8 cellular contexts compared by ENCODE assay signal in the genomic region with DNA sequence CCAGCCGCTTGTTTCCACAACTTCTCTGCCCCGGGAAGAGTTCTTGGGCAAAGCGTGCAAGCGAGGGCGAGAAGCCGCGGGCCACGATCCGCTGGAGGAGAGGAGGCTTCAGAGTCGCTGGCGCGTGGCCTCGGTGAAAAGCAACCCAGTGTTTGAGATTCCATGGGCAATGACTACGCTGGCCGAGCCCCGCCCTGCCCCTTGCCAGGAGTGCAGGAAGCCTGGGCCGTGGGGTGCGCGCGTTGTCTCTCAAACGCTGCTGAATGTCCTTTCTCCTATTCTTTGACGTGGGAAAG. TPM values are rescaled to one million over a fixed set of nuclear protein-coding genes. Genes with fewer than 3 reads are reported as not detected.
A peak's percentile ranks its signal among the peaks of the same experiment; 100 is the strongest.
DNase-seq lines count a peak whose midpoint lies in the region; ATAC-seq, FAIRE-seq and TF ChIP-seq lines count a peak whose summit lies in the region.

No MANE protein-coding gene starts in this region.

- no peak for FAIRE-seq in bronchial epithelial cell (lab: Jason Lieb, UNC)

- ATAC-seq in HG02870 (IDR thresholded peaks at IDR 0.05; ENCODE audit: unreplicated experiment) (no peak), HG03457 (IDR thresholded peaks at IDR 0.05; ENCODE audit: unreplicated experiment) (no peak)

- TF ChIP-seq POLR2A in lower leg skin (IDR thresholded peaks at IDR 0.05): no peak
- no peak for TF ChIP-seq POLR2A in uterus (IDR thresholded peaks at IDR 0.05)

- 5 to 6% methylated on average over 22 of the region's 22 CpGs for WGBS in lower leg skin, 2 donors

- H3K4me3 ChIP-seq in HFF-Myc (replicated peaks; ENCODE audit: low read depth, low read length): peak overlapping the region; percentile 49
- H3K4me3 ChIP-seq in bronchial epithelial cell (ENCODE audit: low read depth, low read length): peak overlapping the region; percentile 50
- H3K4me3 ChIP-seq in lower leg skin (ENCODE audit: low read depth, poor library complexity, severe bottlenecking): peak overlapping the region; percentile 58
- peak overlapping the region; percentile 36 to 41 for H3K4me3 ChIP-seq in uterus

- peak; percentile 43 for DNase-seq in AG08395 (ENCODE audit: low spot score)
- DNase-seq in HFF-Myc (ENCODE audit: extremely low read depth, low read depth): no peak
- peak; percentile 11 for DNase-seq in bronchial epithelial cell (ENCODE audit: low read depth)
- DNase-seq in lower leg skin (ENCODE audit: low spot score in 2 of 2): peak in 1 of 2 donors; percentile 88
- DNase-seq in uterus: no peak
- no peak for DNase-seq in epidermal melanocyte (ENCODE audit: insufficient read length, low spot score)

- no peaks in the 10 kb centered on the region for H3K36me3 ChIP-seq in bronchial epithelial cell (ENCODE audit: control insufficient read depth, insufficient read depth, low read length)
- H3K36me3 ChIP-seq in uterus: no peaks in the 10 kb centered on the region

- H3K9me3 ChIP-seq in uterus: no peaks in the 10 kb centered on the region

- TF ChIP-seq CTCF in HFF-Myc (IDR thresholded peaks at IDR 0.05; ENCODE audit: low read depth, low read length, missing control alignments) (no peak), bronchial epithelial cell (IDR thresholded peaks at IDR 0.05; ENCODE audit: insufficient read depth, low read length, severe bottlenecking) (no peak), lower leg skin (IDR thresholded peaks at IDR 0.05) (no peak), uterus (IDR thresholded peaks at IDR 0.05) (no peak)

- H3K4me1 ChIP-seq in uterus: no peaks in the 10 kb centered on the region

- H3K27me3 ChIP-seq in bronchial epithelial cell (ENCODE audit: control insufficient read depth, insufficient read depth, low read length): no peaks in the 10 kb centered on the region
- no peaks in the 10 kb centered on the region for H3K27me3 ChIP-seq in uterus

- intact Hi-C loops in lower leg skin (cut with DNase I; ENCODE audit: low total_unique reads): no loop called here
- intact Hi-C loops in uterus (cut with DNase I; ENCODE audit: low total_unique reads): no loop called here

- peak overlapping the region; percentile 44 to 60 for H3K27ac ChIP-seq in uterus

RNA-seq across cellular contexts. Expression of gene TRIM11, which starts 27.5 kb away (rescaled TPM):
- total RNA-seq in bronchial epithelial cell (17.9 and 20.0 TPM in 2 replicates), lower leg skin (10 to 100 TPM; 28.3 to 52.9 (median 31.5) TPM), uterus (10 to 100 TPM in 2 of 4 donors, 1 to 10 TPM in 2; 3.3 to 20.9 (median 11.7) TPM)

RNA-seq across cellular contexts. Expression of gene TRIM17, which starts 37.5 kb away (rescaled TPM):
- 1.6 and 2.4 TPM in 2 replicates for total RNA-seq in bronchial epithelial cell
- total RNA-seq in lower leg skin: 1 to 10 TPM in 3 of 4 donors, under 1 TPM in 1; 0.97 to 4.2 (median 1.8) TPM
- total RNA-seq in uterus: 1 to 10 TPM in 2 of 4 donors, not detected in 2; 3.2 to 5.9 TPM

Comparison
In these comparisons a context has a peak if more than half of its experiments do, and no peak if none do; other contexts are left out.
1. DNase-seq: peak in AG08395 (single experiment) and bronchial epithelial cell (single experiment); none in HFF-Myc (single experiment), uterus (0 of 2) and epidermal melanocyte (single experiment).
2. Peak in every context shown above with its lines, with median percentiles within 50 percentile points of each other: H3K4me3 ChIP-seq.